ENCODE assay signal across 20 cellular contexts in the genomic region with DNA sequence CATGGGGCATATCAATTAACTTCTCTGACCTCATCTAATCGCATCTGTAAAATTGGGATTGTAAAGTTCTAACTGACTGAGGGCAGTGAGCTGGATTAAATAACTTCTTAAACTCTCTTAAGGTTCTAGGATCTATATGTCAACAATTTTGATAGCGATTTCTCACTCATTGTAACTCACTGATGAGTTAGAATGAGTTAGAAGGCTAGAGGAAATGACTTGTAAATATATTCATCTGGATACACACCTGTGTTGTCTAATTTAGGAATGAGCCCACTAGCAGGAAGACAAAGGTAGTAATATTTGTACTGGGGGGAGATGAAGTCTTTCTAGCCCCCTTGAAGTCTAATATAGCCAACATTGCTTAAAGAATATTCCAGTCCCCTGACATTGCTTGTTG. TPM values are rescaled to one million over a fixed set of nuclear protein-coding genes. Genes with fewer than 3 reads are reported as not detected.
DNase-seq lines count a peak whose midpoint lies in the region; ATAC-seq, FAIRE-seq and TF ChIP-seq lines count a peak whose summit lies in the region.
"Had no signal": no experiment of that assay in that cellular context is flagged by ENCODE, and none has a peak within 500 bp of the region (broad histone marks: within the 10 kb centered on the region; RNA-seq: fewer than 3 reads in every experiment).

No MANE protein-coding gene starts in this region.

- H3K27ac Mint-ChIP-seq in HFFc6 = peak overlapping the region; percentile 75
- no peak overlapping the region for H3K27ac Mint-ChIP-seq in astrocyte (ENCODE audit: unreplicated experiment)
- H3K27ac Mint-ChIP-seq in nephron = peak overlapping the region in 2 of 3 experiments; percentile 57 to 73
- H3K27ac Mint-ChIP-seq: neural progenitor cell had no signal

- H2AFZ ChIP-seq in astrocyte (ENCODE audit: low read depth, low read length) = no peak overlapping the region
- H2AFZ ChIP-seq: neural progenitor cell had no signal

- FAIRE-seq in astrocyte (lab: Jason Lieb, UNC) = no peak
- FAIRE-seq: A204.1, K562 had no signal

- no peak overlapping the region for H3K4me3 ChIP-seq in astrocyte (ENCODE audit: insufficient read depth, low read depth, low read length)
- H3K4me3 ChIP-seq: dorsolateral prefrontal cortex, K562, neural progenitor cell, right atrium auricular region, SK-N-MC, transverse colon had no signal

- H3K79me2 ChIP-seq in astrocyte (ENCODE audit: insufficient read depth, low read length) = peaks cover 95% of the 10 kb centered on the region

- H3K9me3 Mint-ChIP-seq in HFFc6 (peaks cover 4% of the 10 kb centered on the region; the same call in 1 of the 2 replicates), astrocyte (ENCODE audit: unreplicated experiment) (no peaks in the 10 kb centered on the region), nephron (no peaks in the 10 kb centered on the region)
- H3K9me3 Mint-ChIP-seq: activated T-cell treated with anti-CD3 and anti-CD28 coated beads, Interleukin-2, amount 50 U/mL, for 4 hours; neural progenitor cell had no signal

- peaks cover 24% of the 10 kb centered on the region for H3K4me1 ChIP-seq in astrocyte (ENCODE audit: insufficient read depth, low read length)
- H3K4me1 ChIP-seq: neural progenitor cell had no signal

- peaks cover 1% of the 10 kb centered on the region; the same call in 1 of the 2 replicates for H3K27me3 Mint-ChIP-seq in HFFc6 (ENCODE audit: insufficient read depth)
- no peaks in the 10 kb centered on the region for H3K27me3 Mint-ChIP-seq in astrocyte (ENCODE audit: low read depth, unreplicated experiment)
- no peaks in the 10 kb centered on the region for H3K27me3 Mint-ChIP-seq in nephron (ENCODE audit: low read depth)

- H3K4me1 Mint-ChIP-seq in HFFc6 (ENCODE audit: low read depth) (peaks cover 62% of the 10 kb centered on the region), astrocyte (ENCODE audit: low read depth, unreplicated experiment) (peaks cover 30% of the 10 kb centered on the region), nephron (peaks cover 43% of the 10 kb centered on the region)

- no peak for DNase-seq in activated CD4-positive, CD25-positive, alpha-beta regulatory T cell treated with anti-CD3 and anti-CD28 coated beads, Interleukin-2, amount 50 U/mL, for 72 hours
- no peak for DNase-seq in HFFc6
- no peak for DNase-seq in astrocyte (ENCODE audit: low read depth)
- DNase-seq: activated T-cell treated with anti-CD3 and anti-CD28 coated beads, Interleukin-2, amount 50 U/mL, for 4 hours; Calu3; dorsolateral prefrontal cortex; left ventricle myocardium superior; stimulated activated CD4-positive, alpha-beta T cell treated with anti-CD3 and anti-CD28 coated beads, Interleukin-2, amount 100 ng/mL, for 24 hours; transverse colon; WERI-Rb-1 had no signal

- no peak overlapping the region for H3K27ac ChIP-seq in astrocyte (ENCODE audit: low read depth, low read length)
- H3K27ac ChIP-seq: dorsolateral prefrontal cortex, neural progenitor cell, right atrium auricular region, SK-N-MC, WERI-Rb-1 had no signal

- H3K4me3 Mint-ChIP-seq in HFFc6 = peak overlapping the region; percentile 68
- H3K4me3 Mint-ChIP-seq in astrocyte (ENCODE audit: unreplicated experiment) = no peak overlapping the region
- no peak overlapping the region for H3K4me3 Mint-ChIP-seq in nephron
- H3K4me3 Mint-ChIP-seq: activated T-cell treated with anti-CD3 and anti-CD28 coated beads, Interleukin-2, amount 50 U/mL, for 4 hours; neural progenitor cell had no signal

- peaks cover 87% of the 10 kb centered on the region for H4K20me1 ChIP-seq in astrocyte (ENCODE audit: insufficient read depth, low read length)

- no peak overlapping the region for H3K9ac ChIP-seq in astrocyte (ENCODE audit: low read length)
- H3K9ac ChIP-seq: neural progenitor cell had no signal

- peaks cover 25% of the 10 kb centered on the region for H3K36me3 ChIP-seq in astrocyte (ENCODE audit: insufficient read depth, low read length)
- H3K36me3 ChIP-seq: neural progenitor cell had no signal

- TF ChIP-seq CTCF in HFFc6 (IDR thresholded peaks at IDR 0.05) (no peak), astrocyte (IDR thresholded peaks at IDR 0.05; ENCODE audit: insufficient read depth, low read depth, low read length) (no peak), nephron (IDR thresholded peaks at IDR 0.05; ENCODE audit: unreplicated experiment in 3 of 3) (no peak)

- peak overlapping the region; percentile 47 for H3K4me2 ChIP-seq in astrocyte (ENCODE audit: low read length)
- H3K4me2 ChIP-seq: neural progenitor cell had no signal

- H3K27me3 ChIP-seq in astrocyte (ENCODE audit: insufficient read depth, low read length) = no peaks in the 10 kb centered on the region
- H3K27me3 ChIP-seq: dorsolateral prefrontal cortex, neural progenitor cell, right atrium auricular region, transverse colon had no signal

- H3K36me3 Mint-ChIP-seq in HFFc6 (ENCODE audit: low read depth) (peaks cover 42% of the 10 kb centered on the region), astrocyte (ENCODE audit: low read depth, unreplicated experiment) (peaks cover 14% of the 10 kb centered on the region), nephron (ENCODE audit: low read depth) (peaks cover 22% of the 10 kb centered on the region)

- H3K9me3 ChIP-seq in astrocyte (ENCODE audit: insufficient read depth, low read depth, low read length) = no peaks in the 10 kb centered on the region
- H3K9me3 ChIP-seq: right atrium auricular region, transverse colon had no signal

- ATAC-seq in activated CD4-positive, CD25-positive, alpha-beta regulatory T cell treated with anti-CD3 and anti-CD28 coated beads, Interleukin-2, amount 50 U/mL, for 24 hours = peak; percentile 25 to 69
- ATAC-seq in GM19463 (IDR thresholded peaks at IDR 0.05; ENCODE audit: unreplicated experiment) = no peak
- no peak for ATAC-seq in GM21529 (IDR thresholded peaks at IDR 0.05; ENCODE audit: unreplicated experiment)
- no peak for ATAC-seq in HG02852 (IDR thresholded peaks at IDR 0.05; ENCODE audit: unreplicated experiment)
- ATAC-seq: K562, left ventricle myocardium superior had no signal

RNA-seq across cellular contexts. Expression of gene CERS5, which starts 46.3 kb away (rescaled TPM):
- 10 to 100 TPM; 48.0 to 69.3 (median 60.3) TPM for total RNA-seq in HFFc6 (2021; fragmentation: NEBNext Ultra II Directional; extraction: Animal tissue kit (Norgen Biotek cat#: 25700))
- total RNA-seq in astrocyte = 115 and 118 TPM in 2 replicates

Comparison
In these comparisons a context has a peak if more than half of its experiments do, and no peak if none do; other contexts are left out.
1. ATAC-seq: peak in activated CD4-positive, CD25-positive, alpha-beta regulatory T cell treated with anti-CD3 and anti-CD28 coated beads, Interleukin-2, amount 50 U/mL, for 24 hours (2 of 2); none in GM19463 (single experiment), GM21529 (single experiment) and HG02852 (single experiment).